ENCODE assay signal across 14 cellular contexts in genomic region chr12:88947486-88948043, GRCh38.
DNase-seq lines count a peak whose midpoint lies in the region; TF ChIP-seq lines count a peak whose summit lies in the region.
"Had no signal": no experiment of that assay in that cellular context is flagged by ENCODE, and none has a peak within 500 bp of the region (broad histone marks: within the 10 kb centered on the region; RNA-seq: fewer than 3 reads in every experiment).

No MANE protein-coding gene starts in this region.

- H3K79me2 ChIP-seq in H9 (ENCODE audit: insufficient read depth, low read length): no peaks in the 10 kb centered on the region
- no peaks in the 10 kb centered on the region for H3K79me2 ChIP-seq in OCI-LY1 (ENCODE audit: insufficient read depth, low read length)
- H3K79me2 ChIP-seq in hepatocyte: no peaks in the 10 kb centered on the region

- DNase-seq in H9 (no peak), hepatocyte (ENCODE audit: low spot score) (no peak), GM20000 (ENCODE audit: low spot score) (no peak)
- DNase-seq in activated T-cell treated with anti-CD3 and anti-CD28 coated beads, Interleukin-2, amount 50 U/mL, for 1 hour: no peak
- no peak for DNase-seq in effector memory CD4-positive, alpha-beta T cell
- DNase-seq: anterior cingulate cortex; CD8-positive, alpha-beta memory T cell; immature natural killer cell; IMR-90; mesenchymal stem cell; stimulated activated CD4-positive, alpha-beta T cell treated with anti-CD3 and anti-CD28 coated beads, Interleukin-2, amount 100 ng/mL, for 48 hours; tibial artery had no signal

- no peaks in the 10 kb centered on the region for H3K23me2 ChIP-seq in H9 (ENCODE audit: insufficient read length, low read depth, low read length, poor library complexity, severe bottlenecking)

- no peak overlapping the region for H3K14ac ChIP-seq in H9 (ENCODE audit: insufficient read depth, low read length)

- peaks cover 6 to 20% of the 10 kb centered on the region in 2 experiments; a peak in 4 of 5 replicates for H3K9me3 Mint-ChIP-seq in H9

- H3K27ac ChIP-seq in C4-2B (no peak overlapping the region), H9 (ENCODE audit: insufficient read length, low read depth, low read length) (no peak overlapping the region), OCI-LY1 (ENCODE audit: low read depth, low read length, poor library complexity, severe bottlenecking) (no peak overlapping the region), hepatocyte (no peak overlapping the region)
- H3K27ac ChIP-seq in effector memory CD4-positive, alpha-beta T cell (ENCODE audit: insufficient read depth, low read length, poor library complexity, severe bottlenecking): no peak overlapping the region
- H3K27ac ChIP-seq: tibial artery had no signal

- peaks cover 6% of the 10 kb centered on the region; the same call in 1 of the 2 replicates for H3K27me3 ChIP-seq in H9 (ENCODE audit: insufficient read depth, low read length)
- no peaks in the 10 kb centered on the region for H3K27me3 ChIP-seq in OCI-LY1 (ENCODE audit: insufficient read depth, low read length)
- no peaks in the 10 kb centered on the region for H3K27me3 ChIP-seq in hepatocyte
- H3K27me3 ChIP-seq in effector memory CD4-positive, alpha-beta T cell (replicated peaks; ENCODE audit: control insufficient read depth, insufficient read depth, low read length, poor library complexity, severe bottlenecking): no peaks in the 10 kb centered on the region
- H3K27me3 ChIP-seq: tibial artery had no signal

- H2BK20ac ChIP-seq in H9 (ENCODE audit: low read depth, low read length, poor library complexity, severe bottlenecking): no peak overlapping the region

- no peak overlapping the region for H2BK120ac ChIP-seq in H9 (ENCODE audit: low read depth, low read length, poor library complexity, severe bottlenecking)

- no peaks in the 10 kb centered on the region for H3F3A ChIP-seq in OCI-LY1 (ENCODE audit: insufficient read depth, low read length)

- H3K36me3 ChIP-seq in OCI-LY1 (ENCODE audit: insufficient read depth, low read length): no peaks in the 10 kb centered on the region
- no peaks in the 10 kb centered on the region for H3K36me3 ChIP-seq in hepatocyte (replicated peaks; ENCODE audit: insufficient read depth, low read depth)
- H3K36me3 ChIP-seq in effector memory CD4-positive, alpha-beta T cell (ENCODE audit: control insufficient read depth, insufficient read depth, low read length): no peaks in the 10 kb centered on the region
- H3K36me3 ChIP-seq: tibial artery had no signal

- no peak overlapping the region for H2AFZ ChIP-seq in H9 (ENCODE audit: low read length)
- H2AFZ ChIP-seq in OCI-LY1 (ENCODE audit: low read length): no peak overlapping the region
- H2AFZ ChIP-seq in hepatocyte: no peak overlapping the region

- peaks cover 0 to 11% (median 2%) of the 10 kb centered on the region in 3 experiments; a peak in 4 of 7 replicates for H3K36me3 Mint-ChIP-seq in H9 (ENCODE audit: insufficient read depth in 1 of 3, low read depth in 3 of 3)
- H3K36me3 Mint-ChIP-seq: CD8-positive, alpha-beta memory T cell; immature natural killer cell had no signal

- no peaks in the 10 kb centered on the region for H4K20me1 ChIP-seq in H9 (ENCODE audit: control insufficient read depth, insufficient read depth, insufficient read length)
- no peaks in the 10 kb centered on the region for H4K20me1 ChIP-seq in OCI-LY1 (ENCODE audit: insufficient read depth, low read length)
- no peaks in the 10 kb centered on the region for H4K20me1 ChIP-seq in hepatocyte (ENCODE audit: insufficient read depth, poor library complexity, severe bottlenecking)

- no peak overlapping the region for H2AK5ac ChIP-seq in H9 (ENCODE audit: insufficient read length, low read length)

- no peak overlapping the region for H4K8ac ChIP-seq in H9 (replicated peaks; ENCODE audit: insufficient read length, low read depth, low read length)

- no peak overlapping the region for H2BK5ac ChIP-seq in H9 (ENCODE audit: insufficient read length, low read length)

- peaks cover 31% of the 10 kb centered on the region for H3K27me3 Mint-ChIP-seq in H9 (ENCODE audit: low read depth)

- no peak overlapping the region for H3K4me3 Mint-ChIP-seq in H9
- H3K4me3 Mint-ChIP-seq: CD8-positive, alpha-beta memory T cell; immature natural killer cell had no signal

- peak; percentile 29 for TF ChIP-seq CTCF in C4-2B (conservative IDR thresholded peaks at IDR 0.05)
- TF ChIP-seq CTCF in H9 (conservative IDR thresholded peaks at IDR 0.05): peak; percentile 48; the same call in 2 of the 3 replicates
- TF ChIP-seq CTCF in OCI-LY1 (IDR thresholded peaks at IDR 0.05; ENCODE audit: low read length): peak; percentile 21; the same call in 1 of the 2 replicates
- peak; percentile 13 for TF ChIP-seq CTCF in hepatocyte (IDR thresholded peaks at IDR 0.05; ENCODE audit: poor library complexity)
- no peak for TF ChIP-seq CTCF in GM20000 (IDR thresholded peaks at IDR 0.05; ENCODE audit: extremely low read depth, missing control alignments)

- no peak overlapping the region for H4K5ac ChIP-seq in H9 (ENCODE audit: insufficient read length, low read depth, low read length)

- no peak overlapping the region for H3K4ac ChIP-seq in H9 (ENCODE audit: low read depth, low read length)

- H3K9me3 ChIP-seq in H9 (ENCODE audit: control insufficient read depth, low read depth, low read length) (no peaks in the 10 kb centered on the region), OCI-LY1 (ENCODE audit: low read length) (no peaks in the 10 kb centered on the region), hepatocyte (ENCODE audit: low read depth) (no peaks in the 10 kb centered on the region)
- H3K9me3 ChIP-seq in effector memory CD4-positive, alpha-beta T cell (ENCODE audit: control insufficient read depth, low read length): no peaks in the 10 kb centered on the region
- H3K9me3 ChIP-seq: tibial artery had no signal

- H2BK15ac ChIP-seq in H9 (ENCODE audit: low read depth, low read length): no peak overlapping the region

- H3K4me1 ChIP-seq in H9 (ENCODE audit: insufficient read depth, low read length): peaks cover 8% of the 10 kb centered on the region
- no peaks in the 10 kb centered on the region for H3K4me1 ChIP-seq in OCI-LY1 (ENCODE audit: insufficient read depth, low read length, severe bottlenecking)
- peaks cover 13% of the 10 kb centered on the region for H3K4me1 ChIP-seq in hepatocyte (ENCODE audit: insufficient read depth)
- no peaks in the 10 kb centered on the region for H3K4me1 ChIP-seq in effector memory CD4-positive, alpha-beta T cell (ENCODE audit: control insufficient read depth, insufficient read depth, low read length, poor library complexity, severe bottlenecking)

- H3K27ac Mint-ChIP-seq in H9: no peak overlapping the region
- H3K27ac Mint-ChIP-seq: CD8-positive, alpha-beta memory T cell; immature natural killer cell had no signal

- H3T11ph ChIP-seq in H9 (ENCODE audit: low read length): no peak overlapping the region

- H3K9ac ChIP-seq in H9 (ENCODE audit: extremely low read depth, insufficient read length, low read length) (no peak overlapping the region), OCI-LY1 (ENCODE audit: low read length) (no peak overlapping the region)

- H3K4me2 ChIP-seq in H9 (ENCODE audit: insufficient read depth, insufficient read length, low read length) (no peak overlapping the region), OCI-LY1 (ENCODE audit: low read length) (no peak overlapping the region), hepatocyte (no peak overlapping the region)

- no CpG with 5 or more reads among the region's 3 CpGs for WGBS in H9 (ENCODE audit: extremely low coverage, insufficient read length, low lambda C conversion rate)
- 51% methylated on average over 3 of the region's 3 CpGs for WGBS in hepatocyte (ENCODE audit: low lambda C conversion rate, missing lambda C conversion rate)

- no peak overlapping the region for H3K18ac ChIP-seq in H9 (ENCODE audit: insufficient read length, low read depth, low read length)

- H4K91ac ChIP-seq in H9 (ENCODE audit: insufficient read length, low read depth, low read length): no peak overlapping the region

- no peaks in the 10 kb centered on the region for H3K9me2 ChIP-seq in OCI-LY1 (ENCODE audit: low read depth, low read length)
- no peaks in the 10 kb centered on the region for H3K9me2 ChIP-seq in hepatocyte (replicated peaks; ENCODE audit: insufficient read depth)

- H3K4me1 Mint-ChIP-seq in H9: peaks cover 28 to 43% of the 10 kb centered on the region in 2 experiments
- H3K4me1 Mint-ChIP-seq: CD8-positive, alpha-beta memory T cell; immature natural killer cell had no signal

- H3K56ac ChIP-seq in H9 (ENCODE audit: insufficient read length, low read depth, low read length): no peak overlapping the region

- H2BK12ac ChIP-seq in H9 (ENCODE audit: insufficient read length, low read depth, low read length): no peak overlapping the region

- no peaks in the 10 kb centered on the region for H3K79me1 ChIP-seq in H9 (ENCODE audit: insufficient read depth, low read depth, low read length, poor library complexity, severe bottlenecking)

- no peak overlapping the region for H3K23ac ChIP-seq in H9 (ENCODE audit: insufficient read length, low read depth, low read length)

- H3K4me3 ChIP-seq in OCI-LY1 (ENCODE audit: low read depth, low read length, poor library complexity, severe bottlenecking): no peak overlapping the region
- no peak overlapping the region for H3K4me3 ChIP-seq in hepatocyte
- no peak overlapping the region for H3K4me3 ChIP-seq in effector memory CD4-positive, alpha-beta T cell (ENCODE audit: insufficient read depth, low read depth, low read length, poor library complexity, severe bottlenecking)
- H3K4me3 ChIP-seq: tibial artery had no signal
